Comparison of ENCODE assay signal across 8 cellular contexts in the genomic region with DNA sequence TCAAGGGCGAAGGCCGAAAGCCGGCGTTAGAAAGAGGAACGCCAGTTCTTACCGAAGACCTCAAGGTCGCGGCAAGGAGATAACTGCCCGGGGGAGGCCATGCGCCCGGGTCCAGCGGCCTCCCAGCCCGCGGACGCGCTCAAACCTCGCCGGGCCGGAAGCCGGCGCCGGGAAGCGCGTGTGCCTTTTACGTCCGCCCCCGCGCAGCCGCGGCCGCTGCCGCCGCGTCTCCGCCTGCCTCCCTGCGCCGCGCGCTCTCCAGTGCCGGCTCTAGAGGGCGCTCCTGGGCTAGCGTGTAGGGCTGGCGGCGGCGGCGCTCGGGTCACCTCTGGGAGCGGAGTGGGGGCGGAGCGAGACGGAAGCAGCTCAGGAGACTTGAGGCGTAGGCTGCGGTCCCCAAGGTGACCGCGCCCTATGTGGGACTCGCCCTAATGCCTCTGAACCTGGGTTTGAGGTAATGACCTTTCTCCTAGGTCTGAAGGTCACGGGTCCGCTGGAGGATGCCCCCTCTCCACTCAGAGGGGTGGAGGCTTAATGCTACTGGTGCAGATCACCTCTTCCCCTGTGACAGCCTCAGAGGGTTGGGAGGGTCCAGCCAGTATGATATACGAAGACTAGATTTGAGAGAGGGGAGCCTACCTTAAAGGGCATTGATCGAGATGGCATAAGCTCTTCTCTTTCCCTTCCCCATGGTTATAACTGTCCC. TPM values are rescaled to one million over a fixed set of nuclear protein-coding genes. Genes with fewer than 3 reads are reported as not detected.
DNase-seq lines count a peak whose midpoint lies in the region; TF ChIP-seq lines count a peak whose summit lies in the region.

No MANE protein-coding gene starts in this region.

- peaks cover 5% of the 10 kb centered on the region for H3K27me3 ChIP-seq in Loucy (ENCODE audit: insufficient read depth, low read length, poor library complexity, severe bottlenecking)
- H3K27me3 ChIP-seq in SJSA1 (replicated peaks) = no peaks in the 10 kb centered on the region
- H3K27me3 ChIP-seq in osteoblast (ENCODE audit: insufficient read depth, low read length) = no peaks in the 10 kb centered on the region
- no peaks in the 10 kb centered on the region for H3K27me3 ChIP-seq in testis

- WGBS in testis, 2 donors = 0 to 5% methylated on average over 6 to 12 of the region's 60 CpGs

- H3K27ac ChIP-seq in SJSA1 (peak overlapping the region; percentile 79), osteoblast (ENCODE audit: low read depth, low read length) (peak overlapping the region; percentile 65), testis (peak overlapping the region; percentile 85 to 90)

- H4K20me1 ChIP-seq in Loucy (ENCODE audit: insufficient read depth, low read length, poor library complexity, severe bottlenecking) (peaks cover 15% of the 10 kb centered on the region), osteoblast (ENCODE audit: insufficient read depth, low read length) (peaks cover 11% of the 10 kb centered on the region)

- peak; percentile 47 for TF ChIP-seq CTCF in Loucy (conservative IDR thresholded peaks at IDR 0.05; ENCODE audit: low read length)
- peak; percentile 57 for TF ChIP-seq CTCF in osteoblast (IDR thresholded peaks at IDR 0.05; ENCODE audit: extremely low read depth, low read depth, low read length)
- TF ChIP-seq CTCF in testis (IDR thresholded peaks at IDR 0.05) = peak; percentile 35 to 73 (median 58)

- peak; percentile 80 for DNase-seq in ELR (ENCODE audit: low read depth)
- peak; percentile 71 for DNase-seq in H4 (ENCODE audit: low spot score)
- DNase-seq in SJSA1 (ENCODE audit: low read depth in 1 of 2, low spot score in 2 of 2) = peak; percentile 81
- DNase-seq in activated naive CD4-positive, alpha-beta T cell treated with anti-CD3 and anti-CD28 coated beads for 36 hours = peak; percentile 92
- peak; percentile 80 for DNase-seq in globus pallidus (ENCODE audit: low spot score)
- peak; percentile 95 for DNase-seq in osteoblast (ENCODE audit: insufficient read length, low spot score, missing footprints)
- DNase-seq in testis = peak; percentile 87

- H3K9ac ChIP-seq in Loucy (ENCODE audit: low read depth, low read length, poor library complexity, severe bottlenecking) = peak overlapping the region; percentile 99

- H3K4me2 ChIP-seq in Loucy (ENCODE audit: low read depth, low read length, poor library complexity, severe bottlenecking) (peak overlapping the region; percentile 89), osteoblast (ENCODE audit: insufficient read depth, low read length) (peak overlapping the region; percentile 76)

- H3K36me3 Mint-ChIP-seq in activated naive CD4-positive, alpha-beta T cell treated with anti-CD3 and anti-CD28 coated beads for 36 hours (ENCODE audit: low read depth) = peaks cover 22% of the 10 kb centered on the region

- intact Hi-C loops in activated naive CD4-positive, alpha-beta T cell treated with anti-CD3 and anti-CD28 coated beads for 36 hours (cut with micrococcal nuclease) = loop anchor here (1.0 to 5.0 kb wide), 15 partner anchors 13 to 474 kb away; a partner anchor contains a TSS
- intact Hi-C loops in testis (cut with DNase I; ENCODE audit: low total_unique reads) = no loop called here

- H3K4me1 ChIP-seq in Loucy (ENCODE audit: insufficient read depth, low read length, poor library complexity, severe bottlenecking) (no peaks in the 10 kb centered on the region), SJSA1 (replicated peaks) (0 out of 2 replicates have a peak, but pooled peaks cover 3% of the 10 kb centered on the region), osteoblast (ENCODE audit: insufficient read depth, low read length) (no peaks in the 10 kb centered on the region), testis (no peaks in the 10 kb centered on the region)

- H3K27me3 Mint-ChIP-seq in activated naive CD4-positive, alpha-beta T cell treated with anti-CD3 and anti-CD28 coated beads for 36 hours (ENCODE audit: low read depth) = no peaks in the 10 kb centered on the region

- CTCF ChIA-PET in activated naive CD4-positive, alpha-beta T cell treated with anti-CD3 and anti-CD28 coated beads for 36 hours (lab: Charles Lee) = interaction anchor here (1.0 to 3.6 kb wide), 3 partner anchors 10 to 43 kb away, joined by 3 to 25 read pairs (median 5); no protein-coding TSS in a partner anchor

- H3K4me3 Mint-ChIP-seq in activated naive CD4-positive, alpha-beta T cell treated with anti-CD3 and anti-CD28 coated beads for 36 hours = peak overlapping the region; percentile 83

- H3K9me3 Mint-ChIP-seq in activated naive CD4-positive, alpha-beta T cell treated with anti-CD3 and anti-CD28 coated beads for 36 hours = no peaks in the 10 kb centered on the region

- peak overlapping the region; percentile 92 for H3K27ac Mint-ChIP-seq in activated naive CD4-positive, alpha-beta T cell treated with anti-CD3 and anti-CD28 coated beads for 36 hours

- H3F3A ChIP-seq in Loucy (ENCODE audit: low read depth) = no peaks in the 10 kb centered on the region

- peaks cover 21% of the 10 kb centered on the region; the same call in 1 of the 2 replicates for H3K36me3 ChIP-seq in Loucy (ENCODE audit: insufficient read depth, low read length)
- peaks cover 28% of the 10 kb centered on the region for H3K36me3 ChIP-seq in SJSA1
- peaks cover 19% of the 10 kb centered on the region for H3K36me3 ChIP-seq in osteoblast (ENCODE audit: insufficient read depth, low read length)
- no peaks in the 10 kb centered on the region for H3K36me3 ChIP-seq in testis (ENCODE audit: low read depth, missing control alignments)

- H2AFZ ChIP-seq in Loucy (ENCODE audit: low read length) = 0 out of 2 replicates have a peak overlapping the region, but pooled peaks have one; percentile 67
- peak overlapping the region; percentile 56 for H2AFZ ChIP-seq in osteoblast (ENCODE audit: low read length)

- H3K4me1 Mint-ChIP-seq in activated naive CD4-positive, alpha-beta T cell treated with anti-CD3 and anti-CD28 coated beads for 36 hours (ENCODE audit: low read depth) = peaks cover 15% of the 10 kb centered on the region

- H3K9me2 ChIP-seq in Loucy (replicated peaks; ENCODE audit: low read depth, low read length) = no peaks in the 10 kb centered on the region

- TF ChIP-seq POLR2A in testis (IDR thresholded peaks at IDR 0.05) = no peak

- peaks cover 22% of the 10 kb centered on the region for H3K79me2 ChIP-seq in Loucy (ENCODE audit: insufficient read depth, low read length)
- H3K79me2 ChIP-seq in osteoblast (ENCODE audit: insufficient read depth, low read length) = peaks cover 4% of the 10 kb centered on the region

- H3K9me3 ChIP-seq in Loucy (ENCODE audit: insufficient read depth, low read depth, low read length) = no peaks in the 10 kb centered on the region
- H3K9me3 ChIP-seq in SJSA1 (replicated peaks) = no peaks in the 10 kb centered on the region
- no peaks in the 10 kb centered on the region for H3K9me3 ChIP-seq in osteoblast (ENCODE audit: low read depth, low read length)
- no peaks in the 10 kb centered on the region for H3K9me3 ChIP-seq in testis

- H3K4me3 ChIP-seq in Loucy (ENCODE audit: low read length, poor library complexity, severe bottlenecking) (peak overlapping the region; percentile 97), SJSA1 (peak overlapping the region; percentile 71), osteoblast (ENCODE audit: insufficient read depth, low read length) (peak overlapping the region; percentile 85), testis (peak overlapping the region; percentile 76 to 85)

RNA-seq across cellular contexts. Expression of a gene that starts 0.8 kb away (rescaled TPM):
- total RNA-seq in H4 (2014; rRNA removed; shearing (Covaris generic)) = 399 and 652 TPM in 2 replicates
- total RNA-seq in SJSA1 (2014; rRNA removed; shearing (Covaris generic)) = 160 and 224 TPM in 2 replicates
- 100 to 1,000 TPM; 846 to 855 TPM for total RNA-seq in activated naive CD4-positive, alpha-beta T cell treated with anti-CD3 and anti-CD28 coated beads for 36 hours
- total RNA-seq in osteoblast = 165 and 174 TPM in 2 replicates
- total RNA-seq in testis = 100 to 1,000 TPM; 177 to 246 TPM
- 172 TPM for polyA plus RNA-seq in testis (ENCODE audit: insufficient read depth, low read depth, low replicate concordance)

Comparison
In these comparisons a context has a peak if more than half of its experiments do, and no peak if none do; other contexts are left out.
1. Peak in every context shown above with its lines: DNase-seq, H3K4me3 ChIP-seq and H3K27ac ChIP-seq.